ENCODE assay signal across 1 cellular context in genomic region chr2:64698068-64698645, GRCh38.
A peak's percentile ranks its signal among the peaks of the same experiment; 100 is the strongest.
TF ChIP-seq lines count a peak whose summit lies in the region.

No MANE protein-coding gene starts in this region.

TF ChIP-seq in K562, 482 proteins besides CTCF, POLR2A, EP300 and RAD21 (continued from another document):
- TF ChIP-seq ZFX (CRISPR knock-in tag; IDR thresholded peaks at IDR 0.05) = no peak
- TF ChIP-seq KLF1 (tag; IDR thresholded peaks at IDR 0.05) = no peak
- peak; percentile 49; the same call in 1 of the 2 replicates for TF ChIP-seq MAFG (tag; conservative IDR thresholded peaks at IDR 0.05)
- no peak for TF ChIP-seq ETV5 (CRISPR knock-in tag; IDR thresholded peaks at IDR 0.05; ENCODE audit: low read depth)
- TF ChIP-seq RBM25 (IDR thresholded peaks at IDR 0.05; ENCODE audit: low read depth, low read length, severe bottlenecking) = no peak
- TF ChIP-seq ZFP91 (CRISPR knock-in tag; IDR thresholded peaks at IDR 0.05) = no peak
- no peak for TF ChIP-seq ZNF431 (CRISPR knock-in tag; IDR thresholded peaks at IDR 0.05)
- TF ChIP-seq ZNF316 (IDR thresholded peaks at IDR 0.05) = peak; percentile 41; the same call in 1 of the 2 replicates
- TF ChIP-seq HMGN3 (IDR thresholded peaks at IDR 0.05; ENCODE audit: borderline replicate concordance, extremely low read depth, insufficient read length, low read depth, low read length) = no peak
- no peak for TF ChIP-seq ZFP36 (IDR thresholded peaks at IDR 0.05; ENCODE audit: low read depth, low read length, partially characterized antibody)
- TF ChIP-seq PHB2 (IDR thresholded peaks at IDR 0.05; ENCODE audit: low read depth) = no peak
- no peak for TF ChIP-seq ZNF24 (IDR thresholded peaks at IDR 0.05)
- TF ChIP-seq NFXL1 (CRISPR knock-in tag; IDR thresholded peaks at IDR 0.05) = no peak
- TF ChIP-seq NFE2L1 (tag; IDR thresholded peaks at IDR 0.05; ENCODE audit: borderline replicate concordance, low read depth) = no peak
- TF ChIP-seq TAF7 (tag; IDR thresholded peaks at IDR 0.05) = no peak
- no peak for TF ChIP-seq HNRNPH1 (optimal IDR thresholded peaks at IDR 0.05; ENCODE audit: low read depth, low read length)
- TF ChIP-seq TCF15 (CRISPR knock-in tag; IDR thresholded peaks at IDR 0.05) = no peak
- TF ChIP-seq CEBPB (tag; IDR thresholded peaks at IDR 0.05) = peak; percentile 70
- TF ChIP-seq ZBTB17 (CRISPR knock-in tag; IDR thresholded peaks at IDR 0.05) = no peak
- no peak for TF ChIP-seq ZNF584 (CRISPR knock-in tag; IDR thresholded peaks at IDR 0.05; ENCODE audit: low read depth)
- no peak for TF ChIP-seq CEBPG (CRISPR knock-in tag; IDR thresholded peaks at IDR 0.05)
- TF ChIP-seq CEBPG (tag; conservative IDR thresholded peaks at IDR 0.05 in 1 of 2, IDR thresholded peaks at IDR 0.05 in 1 of 2) = 0 out of 4 replicates have a peak, but pooled peaks of 1 of the 2 experiments have one; percentile 21
- TF ChIP-seq PPARD (CRISPR knock-in tag; IDR thresholded peaks at IDR 0.05) = no peak
- TF ChIP-seq ZNF740 (CRISPR knock-in tag; IDR thresholded peaks at IDR 0.05) = no peak
- no peak for TF ChIP-seq ZNF740 (tag; IDR thresholded peaks at IDR 0.05)
- TF ChIP-seq RFX7 (CRISPR knock-in tag; IDR thresholded peaks at IDR 0.05) = no peak
- TF ChIP-seq NFE2 (IDR thresholded peaks at IDR 0.05; ENCODE audit: low read depth) = peak; percentile 64; the same call in 1 of the 2 replicates
- peak; percentile 36 for TF ChIP-seq C11orf30 (IDR thresholded peaks at IDR 0.05; ENCODE audit: low read depth)
- peak; percentile 13 for TF ChIP-seq MEIS2 (IDR thresholded peaks at IDR 0.05; ENCODE audit: partially characterized antibody)
TF ChIP-seq in K562: peak in this region for 7.
